Comparison of ENCODE assay signal across 9 cellular contexts in genomic region chr2:64699712-64700111, GRCh38. TPM values are rescaled to one million over a fixed set of nuclear protein-coding genes. Genes with fewer than 3 reads are reported as not detected.
DNase-seq lines count a peak whose midpoint lies in the region; ATAC-seq and TF ChIP-seq lines count a peak whose summit lies in the region.
"Had no signal": no experiment of that assay in that cellular context is flagged by ENCODE, and none has a peak within 500 bp of the region (broad histone marks: within the 10 kb centered on the region; RNA-seq: fewer than 3 reads in every experiment).

No MANE protein-coding gene starts in this region.

- no peaks in the 10 kb centered on the region for H3K36me3 Mint-ChIP-seq in activated CD4-positive, alpha-beta memory T cell treated with anti-CD3 and anti-CD28 coated beads for 36 hours
- peaks cover 0 to 4% (median 0%) of the 10 kb centered on the region in 3 donors for H3K36me3 Mint-ChIP-seq in immature natural killer cell

- H3K4me1 Mint-ChIP-seq in activated CD4-positive, alpha-beta memory T cell treated with anti-CD3 and anti-CD28 coated beads for 36 hours (ENCODE audit: low read depth): peaks cover 46% of the 10 kb centered on the region
- H3K4me1 Mint-ChIP-seq in immature natural killer cell: peaks cover 0 to 2% of the 10 kb centered on the region in 2 donors
- H3K4me1 Mint-ChIP-seq: neural crest cell had no signal

- H3K4me1 ChIP-seq in spleen: peaks cover 0 to 58% (median 43%) of the 10 kb centered on the region in 6 donors

- no peaks in the 10 kb centered on the region for H3K9me3 ChIP-seq in spleen

- peak overlapping the region; percentile 80 for H3K27ac Mint-ChIP-seq in activated CD4-positive, alpha-beta memory T cell treated with anti-CD3 and anti-CD28 coated beads for 36 hours
- no peak overlapping the region for H3K27ac Mint-ChIP-seq in immature natural killer cell

- H3K9me3 Mint-ChIP-seq in activated CD4-positive, alpha-beta memory T cell treated with anti-CD3 and anti-CD28 coated beads for 36 hours: no peaks in the 10 kb centered on the region
- no peaks in the 10 kb centered on the region for H3K9me3 Mint-ChIP-seq in immature natural killer cell
- H3K9me3 Mint-ChIP-seq: neural crest cell had no signal

- no peak for TF ChIP-seq POLR2A in spleen (IDR thresholded peaks at IDR 0.05)

- POLR2A ChIA-PET in activated CD4-positive, alpha-beta memory T cell treated with anti-CD3 and anti-CD28 coated beads for 36 hours (lab: Charles Lee): interaction anchor here (0.6 to 1.5 kb wide), 2 partner anchors 47 to 131 kb away, joined by 3 to 6 read pairs; no protein-coding TSS in a partner anchor

- no peak overlapping the region for H3K4me3 ChIP-seq in spleen

- H3K27me3 ChIP-seq in spleen (replicated peaks in 1 of 7): no peaks in the 10 kb centered on the region

- H3K4me3 Mint-ChIP-seq in activated CD4-positive, alpha-beta memory T cell treated with anti-CD3 and anti-CD28 coated beads for 36 hours: peak overlapping the region; percentile 12
- H3K4me3 Mint-ChIP-seq in immature natural killer cell: no peak overlapping the region
- H3K4me3 Mint-ChIP-seq: neural crest cell had no signal

- ATAC-seq in GM18519 (IDR thresholded peaks at IDR 0.05; ENCODE audit: low FRiP score, unreplicated experiment): peak; percentile 7
- ATAC-seq in HG02759 (IDR thresholded peaks at IDR 0.05; ENCODE audit: unreplicated experiment): peak; percentile 35

- H3K27me3 Mint-ChIP-seq in activated CD4-positive, alpha-beta memory T cell treated with anti-CD3 and anti-CD28 coated beads for 36 hours: no peaks in the 10 kb centered on the region
- H3K27me3 Mint-ChIP-seq in immature natural killer cell (ENCODE audit: low read depth in 3 of 3): no peaks in the 10 kb centered on the region

- intact Hi-C loops in activated CD4-positive, alpha-beta memory T cell treated with anti-CD3 and anti-CD28 coated beads for 36 hours (cut with micrococcal nuclease): loop anchor here (1.0 to 2.0 kb wide), 6 partner anchors 23 to 67 kb away; no protein-coding TSS in a partner anchor
- intact Hi-C loops in spleen (cut with DNase I; ENCODE audit: low total_unique reads): no loop called here

- CTCF ChIA-PET in activated CD4-positive, alpha-beta memory T cell treated with anti-CD3 and anti-CD28 coated beads for 36 hours (lab: Charles Lee): interaction anchor here (1.3 to 1.6 kb wide), 2 partner anchors 46 to 68 kb away, joined by 5 to 7 read pairs; partner anchors contain the start of gene SERTAD2

- peak overlapping the region in 5 of 8 donors; percentile 39 to 59 (median 45) for H3K27ac ChIP-seq in spleen

- H3K36me3 ChIP-seq in spleen: no peaks in the 10 kb centered on the region

- WGBS in spleen, 5 donors: 73 to 82% (median 76%) methylated on average over 8 of the region's 8 CpGs

- peak; percentile 64 for DNase-seq in activated CD4-positive, alpha-beta memory T cell treated with anti-CD3 and anti-CD28 coated beads for 36 hours
- DNase-seq in spleen (no peak), immature natural killer cell (no peak), NCI-H2107 (lab: John Stamatoyannopoulos, UW) (no peak), NCI-H226 (no peak)
- DNase-seq: NCI-H510A had no signal

- TF ChIP-seq CTCF in spleen (IDR thresholded peaks at IDR 0.05 in 8 of 11, conservative IDR thresholded peaks at IDR 0.05 in 3 of 11): peak in 5 of 11 experiments; percentile 9 to 33 (median 16)

RNA-seq across cellular contexts. Expression of gene SERTAD2, which starts 46.0 kb away (rescaled TPM):
- 10 to 100 TPM; 11.3 to 11.4 TPM for total RNA-seq in activated CD4-positive, alpha-beta memory T cell treated with anti-CD3 and anti-CD28 coated beads for 36 hours
- 10 to 100 TPM; 31.2 to 61.4 (median 43.3) TPM for total RNA-seq in spleen
- 10 to 100 TPM; 10.4 to 16.9 (median 13.6) TPM for polyA plus RNA-seq in spleen
- 1 to 10 TPM; 4.7 to 8.0 (median 6.1) TPM for polyA plus RNA-seq in immature natural killer cell
